ENCODE assay signal across 9 cellular contexts in the genomic region with DNA sequence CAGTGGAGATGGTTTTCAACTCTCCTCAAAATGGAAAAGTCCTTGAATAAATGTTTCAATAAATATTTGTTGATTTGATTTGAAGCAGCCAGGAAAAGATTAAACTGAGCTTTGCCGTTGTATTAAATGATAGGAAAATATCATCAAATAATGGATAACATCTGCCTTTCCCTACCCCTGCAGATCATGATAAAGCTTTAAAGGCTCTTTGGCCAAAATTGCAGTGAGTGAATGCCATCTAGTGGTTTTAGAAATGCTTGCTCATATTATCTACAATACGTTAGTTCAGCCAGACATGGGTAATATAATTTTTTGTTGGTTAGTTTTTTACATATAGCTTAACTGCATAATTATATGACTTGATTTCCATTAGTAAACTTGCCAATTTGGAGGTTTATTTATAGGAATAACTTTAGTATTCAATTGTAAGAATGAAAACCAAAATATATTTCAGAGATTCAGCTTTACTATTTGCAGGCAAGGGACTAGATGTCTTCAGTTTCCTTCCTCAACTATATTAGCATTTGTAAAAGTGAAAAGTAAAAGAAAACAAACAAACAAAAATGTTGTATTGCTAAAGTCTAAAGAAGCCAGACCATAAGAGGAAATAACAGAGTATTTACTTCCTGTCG.
DNase-seq lines count a peak whose midpoint lies in the region; ATAC-seq and TF ChIP-seq lines count a peak whose summit lies in the region.
"Had no signal": no experiment of that assay in that cellular context is flagged by ENCODE, and none has a peak within 500 bp of the region (broad histone marks: within the 10 kb centered on the region; RNA-seq: fewer than 3 reads in every experiment).

No MANE protein-coding gene starts in this region.

- TF ChIP-seq POLR2A in breast epithelium (IDR thresholded peaks at IDR 0.05) = no peak

- H3K4me1 ChIP-seq in breast epithelium (no peaks in the 10 kb centered on the region), lung (ENCODE audit: control insufficient read depth in 2 of 2, insufficient read depth in 2 of 2, low read length in 2 of 2) (no peaks in the 10 kb centered on the region)
- H3K4me1 ChIP-seq: HAP-1 had no signal

- no peak overlapping the region for H3K27ac ChIP-seq in breast epithelium
- no peak overlapping the region for H3K27ac ChIP-seq in lung (ENCODE audit: low read depth in 1 of 2, low read length in 1 of 2)

- TF ChIP-seq CTCF in GM13976 (IDR thresholded peaks at IDR 0.05; ENCODE audit: borderline replicate concordance, control extremely low read depth, extremely low read depth, insufficient read depth, missing control alignments) = peak; percentile 24
- peak in 2 of 3 donors; percentile 44 to 66 for TF ChIP-seq CTCF in breast epithelium (IDR thresholded peaks at IDR 0.05)
- peak; percentile 50 for TF ChIP-seq CTCF in lung (IDR thresholded peaks at IDR 0.05; ENCODE audit: control extremely low read depth, extremely low read depth)

- H3K9me3 ChIP-seq in breast epithelium (no peaks in the 10 kb centered on the region), lung (ENCODE audit: control insufficient read depth in 2 of 2, insufficient read depth in 1 of 2, low read length in 1 of 2) (no peaks in the 10 kb centered on the region)
- H3K9me3 ChIP-seq: HAP-1 had no signal

- H3K4me3 ChIP-seq in breast epithelium = no peak overlapping the region
- H3K4me3 ChIP-seq in lung = no peak overlapping the region
- H3K4me3 ChIP-seq: HAP-1 had no signal

- in situ Hi-C loops in GM13976 (cut with MboI; ENCODE audit: low sequenced_read_pairs, unreplicated experiment) = no loop called here

- DNase-seq in AG08395 (ENCODE audit: low spot score) = peak; percentile 40
- DNase-seq in GM13976 (ENCODE audit: low spot score) = peak; percentile 7
- peak; percentile 22 for DNase-seq in NCI-H524 treated with DMSO at 0.1 percent for 48 hours (lab: John Stamatoyannopoulos, UW)
- DNase-seq in breast epithelium (ENCODE audit: low spot score in 2 of 2) = no peak
- DNase-seq in lung (ENCODE audit: low spot score) = no peak
- DNase-seq in Right ventricle myocardium superior = no peak

- ATAC-seq in HG03280 (IDR thresholded peaks at IDR 0.05; ENCODE audit: unreplicated experiment) (peak; percentile 69), lung (ENCODE audit: insufficient read depth, low FRiP score) (no peak), GM21786 (IDR thresholded peaks at IDR 0.05; ENCODE audit: unreplicated experiment) (no peak), Right ventricle myocardium superior (ENCODE audit: poor library complexity) (no peak)

- 20 to 22% methylated on average over 3 of the region's 3 CpGs for WGBS in lung, 2 donors

- H3K36me3 ChIP-seq in breast epithelium (no peaks in the 10 kb centered on the region), lung (ENCODE audit: control insufficient read depth in 2 of 2, insufficient read depth in 2 of 2, low read length in 2 of 2) (no peaks in the 10 kb centered on the region)
- H3K36me3 ChIP-seq: HAP-1 had no signal

- H3K27me3 ChIP-seq in breast epithelium (no peaks in the 10 kb centered on the region), lung (ENCODE audit: control insufficient read depth, insufficient read depth) (no peaks in the 10 kb centered on the region)

- intact Hi-C loops in breast epithelium (cut with DNase I; ENCODE audit: low total_unique reads) = no loop called here
- intact Hi-C loops in Right ventricle myocardium superior (cut with DNase I) = no loop called here

Comparison
In these comparisons a context has a peak if more than half of its experiments do, and no peak if none do; other contexts are left out.
1. DNase-seq: peak in AG08395 (single experiment), GM13976 (single experiment) and NCI-H524 treated with DMSO at 0.1 percent for 48 hours (single experiment); none in breast epithelium (0 of 2), lung (single experiment) and Right ventricle myocardium superior (single experiment).
2. Peak in every context shown above with its lines, with median percentiles within 50 percentile points of each other: CTCF ChIP-seq.